1 cellular context compared by ENCODE assay signal in the genomic region with DNA sequence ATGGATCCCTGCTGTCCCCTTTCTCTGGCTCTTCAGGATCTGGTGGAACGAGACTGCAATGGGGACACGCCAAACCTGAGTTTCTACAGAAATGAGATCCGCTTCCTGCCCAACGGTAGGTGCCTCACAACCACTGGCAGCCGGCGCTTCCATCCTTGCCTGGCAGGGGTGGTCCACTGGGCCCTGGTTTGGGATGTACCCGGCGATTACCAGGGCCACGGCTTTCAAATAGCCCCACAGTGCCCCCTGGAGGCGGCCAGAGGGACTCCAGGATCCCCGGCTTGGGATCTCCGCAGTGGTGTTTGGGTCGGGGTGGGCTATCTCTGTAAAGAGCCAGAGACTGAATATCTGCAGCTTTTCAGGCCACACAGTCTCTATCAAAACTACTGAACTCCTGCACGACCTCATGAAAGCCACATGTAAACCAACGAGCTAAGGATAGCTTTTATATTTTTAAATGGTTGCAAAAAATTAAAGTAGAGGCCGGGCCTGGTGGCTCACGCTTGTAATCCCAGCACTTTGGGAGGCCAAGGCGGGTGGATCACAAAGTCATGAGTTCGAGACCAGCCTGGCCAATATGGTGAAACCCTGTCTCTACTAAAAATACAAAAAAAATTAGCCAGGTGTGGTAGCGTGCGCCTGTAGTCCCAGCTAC.
TF ChIP-seq lines count a peak whose summit lies in the region.

No MANE protein-coding gene starts in this region.

TF ChIP-seq in K562, 482 proteins besides CTCF, POLR2A, EP300 and RAD21 (continued from another document and continues in another):
- TF ChIP-seq, protein P1, sequence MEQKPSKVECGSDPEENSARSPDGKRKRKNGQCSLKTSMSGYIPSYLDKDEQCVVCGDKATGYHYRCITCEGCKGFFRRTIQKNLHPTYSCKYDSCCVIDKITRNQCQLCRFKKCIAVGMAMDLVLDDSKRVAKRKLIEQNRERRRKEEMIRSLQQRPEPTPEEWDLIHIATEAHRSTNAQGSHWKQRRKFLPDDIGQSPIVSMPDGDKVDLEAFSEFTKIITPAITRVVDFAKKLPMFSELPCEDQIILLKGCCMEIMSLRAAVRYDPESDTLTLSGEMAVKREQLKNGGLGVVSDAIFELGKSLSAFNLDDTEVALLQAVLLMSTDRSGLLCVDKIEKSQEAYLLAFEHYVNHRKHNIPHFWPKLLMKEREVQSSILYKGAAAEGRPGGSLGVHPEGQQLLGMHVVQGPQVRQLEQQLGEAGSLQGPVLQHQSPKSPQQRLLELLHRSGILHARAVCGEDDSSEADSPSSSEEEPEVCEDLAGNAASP (IDR thresholded peaks at IDR 0.05), result no peak
- TF ChIP-seq MAZ (CRISPR knock-in tag; conservative IDR thresholded peaks at IDR 0.05 in 1 of 2, IDR thresholded peaks at IDR 0.05 in 1 of 2) (0 out of 4 replicates have a peak, but pooled peaks of 1 of the 2 experiments have one; percentile 39), ZNF76 (CRISPR knock-in tag; IDR thresholded peaks at IDR 0.05; ENCODE audit: borderline replicate concordance) (no peak), ZNF551 (CRISPR knock-in tag; IDR thresholded peaks at IDR 0.05) (no peak), SMAD3 (CRISPR knock-in tag; conservative IDR thresholded peaks at IDR 0.05) (no peak), SAFB (IDR thresholded peaks at IDR 0.05; ENCODE audit: borderline replicate concordance, low read depth, low read length) (no peak), XRCC5 (IDR thresholded peaks at IDR 0.05; ENCODE audit: low read depth, low read length) (peak; percentile 67; the same call in 1 of the 2 replicates), SMC3 (conservative IDR thresholded peaks at IDR 0.05; ENCODE audit: insufficient read depth, low read depth, low read length) (peak; percentile 74), GABPB2 (CRISPR knock-in tag; conservative IDR thresholded peaks at IDR 0.05) (no peak), SIN3B (IDR thresholded peaks at IDR 0.05; ENCODE audit: low read depth) (no peak), EHMT2 (IDR thresholded peaks at IDR 0.05) (no peak), CTBP1 (IDR thresholded peaks at IDR 0.05; ENCODE audit: borderline replicate concordance) (no peak), JUN (IDR thresholded peaks at IDR 0.05; ENCODE audit: borderline replicate concordance, low read depth, low read length) (no peak), JUN (CRISPR knock-in tag; IDR thresholded peaks at IDR 0.05; ENCODE audit: borderline replicate concordance) (no peak), DMBX1 (CRISPR knock-in tag; IDR thresholded peaks at IDR 0.05; ENCODE audit: borderline replicate concordance) (no peak), CBX3 (IDR thresholded peaks at IDR 0.05; ENCODE audit: borderline replicate concordance in 1 of 2, low read length in 2 of 2) (no peak), HLTF (IDR thresholded peaks at IDR 0.05) (no peak), ARID2 (IDR thresholded peaks at IDR 0.05) (peak; percentile 70), KLF16 (IDR thresholded peaks at IDR 0.05) (0 out of 2 replicates have a peak, but pooled peaks have one; percentile 13), RFX5 (IDR thresholded peaks at IDR 0.05; ENCODE audit: low read depth, low read length) (no peak), ZFP30 (CRISPR knock-in tag; IDR thresholded peaks at IDR 0.05; ENCODE audit: borderline replicate concordance) (no peak), TEAD2 (tag; IDR thresholded peaks at IDR 0.05) (no peak), TAF15 (IDR thresholded peaks at IDR 0.05; ENCODE audit: low read depth, low read length) (no peak), STAG1 (CRISPR knock-in tag; IDR thresholded peaks at IDR 0.05; ENCODE audit: borderline replicate concordance) (peak; percentile 51; the same call in 1 of the 2 replicates), KAT2B (IDR thresholded peaks at IDR 0.05; ENCODE audit: low read depth, low read length) (no peak)
- TF ChIP-seq, protein P2, sequence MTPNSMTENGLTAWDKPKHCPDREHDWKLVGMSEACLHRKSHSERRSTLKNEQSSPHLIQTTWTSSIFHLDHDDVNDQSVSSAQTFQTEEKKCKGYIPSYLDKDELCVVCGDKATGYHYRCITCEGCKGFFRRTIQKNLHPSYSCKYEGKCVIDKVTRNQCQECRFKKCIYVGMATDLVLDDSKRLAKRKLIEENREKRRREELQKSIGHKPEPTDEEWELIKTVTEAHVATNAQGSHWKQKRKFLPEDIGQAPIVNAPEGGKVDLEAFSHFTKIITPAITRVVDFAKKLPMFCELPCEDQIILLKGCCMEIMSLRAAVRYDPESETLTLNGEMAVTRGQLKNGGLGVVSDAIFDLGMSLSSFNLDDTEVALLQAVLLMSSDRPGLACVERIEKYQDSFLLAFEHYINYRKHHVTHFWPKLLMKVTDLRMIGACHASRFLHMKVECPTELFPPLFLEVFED (CRISPR knock-in tag; conservative IDR thresholded peaks at IDR 0.05), result no peak
- TF ChIP-seq, protein P3, sequence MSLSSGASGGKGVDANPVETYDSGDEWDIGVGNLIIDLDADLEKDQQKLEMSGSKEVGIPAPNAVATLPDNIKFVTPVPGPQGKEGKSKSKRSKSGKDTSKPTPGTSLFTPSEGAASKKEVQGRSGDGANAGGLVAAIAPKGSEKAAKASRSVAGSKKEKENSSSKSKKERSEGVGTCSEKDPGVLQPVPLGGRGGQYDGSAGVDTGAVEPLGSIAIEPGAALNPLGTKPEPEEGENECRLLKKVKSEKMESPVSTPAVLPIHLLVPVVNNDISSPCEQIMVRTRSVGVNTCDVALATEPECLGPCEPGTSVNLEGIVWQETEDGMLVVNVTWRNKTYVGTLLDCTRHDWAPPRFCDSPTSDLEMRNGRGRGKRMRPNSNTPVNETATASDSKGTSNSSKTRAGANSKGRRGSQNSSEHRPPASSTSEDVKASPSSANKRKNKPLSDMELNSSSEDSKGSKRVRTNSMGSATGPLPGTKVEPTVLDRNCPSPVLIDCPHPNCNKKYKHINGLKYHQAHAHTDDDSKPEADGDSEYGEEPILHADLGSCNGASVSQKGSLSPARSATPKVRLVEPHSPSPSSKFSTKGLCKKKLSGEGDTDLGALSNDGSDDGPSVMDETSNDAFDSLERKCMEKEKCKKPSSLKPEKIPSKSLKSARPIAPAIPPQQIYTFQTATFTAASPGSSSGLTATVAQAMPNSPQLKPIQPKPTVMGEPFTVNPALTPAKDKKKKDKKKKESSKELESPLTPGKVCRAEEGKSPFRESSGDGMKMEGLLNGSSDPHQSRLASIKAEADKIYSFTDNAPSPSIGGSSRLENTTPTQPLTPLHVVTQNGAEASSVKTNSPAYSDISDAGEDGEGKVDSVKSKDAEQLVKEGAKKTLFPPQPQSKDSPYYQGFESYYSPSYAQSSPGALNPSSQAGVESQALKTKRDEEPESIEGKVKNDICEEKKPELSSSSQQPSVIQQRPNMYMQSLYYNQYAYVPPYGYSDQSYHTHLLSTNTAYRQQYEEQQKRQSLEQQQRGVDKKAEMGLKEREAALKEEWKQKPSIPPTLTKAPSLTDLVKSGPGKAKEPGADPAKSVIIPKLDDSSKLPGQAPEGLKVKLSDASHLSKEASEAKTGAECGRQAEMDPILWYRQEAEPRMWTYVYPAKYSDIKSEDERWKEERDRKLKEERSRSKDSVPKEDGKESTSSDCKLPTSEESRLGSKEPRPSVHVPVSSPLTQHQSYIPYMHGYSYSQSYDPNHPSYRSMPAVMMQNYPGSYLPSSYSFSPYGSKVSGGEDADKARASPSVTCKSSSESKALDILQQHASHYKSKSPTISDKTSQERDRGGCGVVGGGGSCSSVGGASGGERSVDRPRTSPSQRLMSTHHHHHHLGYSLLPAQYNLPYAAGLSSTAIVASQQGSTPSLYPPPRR (CRISPR knock-in tag; IDR thresholded peaks at IDR 0.05; ENCODE audit: borderline replicate concordance), result no peak
- TF ChIP-seq, protein P4, sequence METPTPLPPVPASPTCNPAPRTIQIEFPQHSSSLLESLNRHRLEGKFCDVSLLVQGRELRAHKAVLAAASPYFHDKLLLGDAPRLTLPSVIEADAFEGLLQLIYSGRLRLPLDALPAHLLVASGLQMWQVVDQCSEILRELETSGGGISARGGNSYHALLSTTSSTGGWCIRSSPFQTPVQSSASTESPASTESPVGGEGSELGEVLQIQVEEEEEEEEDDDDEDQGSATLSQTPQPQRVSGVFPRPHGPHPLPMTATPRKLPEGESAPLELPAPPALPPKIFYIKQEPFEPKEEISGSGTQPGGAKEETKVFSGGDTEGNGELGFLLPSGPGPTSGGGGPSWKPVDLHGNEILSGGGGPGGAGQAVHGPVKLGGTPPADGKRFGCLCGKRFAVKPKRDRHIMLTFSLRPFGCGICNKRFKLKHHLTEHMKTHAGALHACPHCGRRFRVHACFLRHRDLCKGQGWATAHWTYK (CRISPR knock-in tag; IDR thresholded peaks at IDR 0.05), result no peak
- TF ChIP-seq, protein P5, sequence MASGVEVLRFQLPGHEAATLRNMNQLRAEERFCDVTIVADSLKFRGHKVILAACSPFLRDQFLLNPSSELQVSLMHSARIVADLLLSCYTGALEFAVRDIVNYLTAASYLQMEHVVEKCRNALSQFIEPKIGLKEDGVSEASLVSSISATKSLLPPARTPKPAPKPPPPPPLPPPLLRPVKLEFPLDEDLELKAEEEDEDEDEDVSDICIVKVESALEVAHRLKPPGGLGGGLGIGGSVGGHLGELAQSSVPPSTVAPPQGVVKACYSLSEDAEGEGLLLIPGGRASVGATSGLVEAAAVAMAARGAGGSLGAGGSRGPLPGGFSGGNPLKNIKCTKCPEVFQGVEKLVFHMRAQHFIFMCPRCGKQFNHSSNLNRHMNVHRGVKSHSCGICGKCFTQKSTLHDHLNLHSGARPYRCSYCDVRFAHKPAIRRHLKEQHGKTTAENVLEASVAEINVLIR (CRISPR knock-in tag; IDR thresholded peaks at IDR 0.05), result no peak
- TF ChIP-seq, protein P6, sequence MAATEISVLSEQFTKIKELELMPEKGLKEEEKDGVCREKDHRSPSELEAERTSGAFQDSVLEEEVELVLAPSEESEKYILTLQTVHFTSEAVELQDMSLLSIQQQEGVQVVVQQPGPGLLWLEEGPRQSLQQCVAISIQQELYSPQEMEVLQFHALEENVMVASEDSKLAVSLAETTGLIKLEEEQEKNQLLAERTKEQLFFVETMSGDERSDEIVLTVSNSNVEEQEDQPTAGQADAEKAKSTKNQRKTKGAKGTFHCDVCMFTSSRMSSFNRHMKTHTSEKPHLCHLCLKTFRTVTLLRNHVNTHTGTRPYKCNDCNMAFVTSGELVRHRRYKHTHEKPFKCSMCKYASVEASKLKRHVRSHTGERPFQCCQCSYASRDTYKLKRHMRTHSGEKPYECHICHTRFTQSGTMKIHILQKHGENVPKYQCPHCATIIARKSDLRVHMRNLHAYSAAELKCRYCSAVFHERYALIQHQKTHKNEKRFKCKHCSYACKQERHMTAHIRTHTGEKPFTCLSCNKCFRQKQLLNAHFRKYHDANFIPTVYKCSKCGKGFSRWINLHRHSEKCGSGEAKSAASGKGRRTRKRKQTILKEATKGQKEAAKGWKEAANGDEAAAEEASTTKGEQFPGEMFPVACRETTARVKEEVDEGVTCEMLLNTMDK (IDR thresholded peaks at IDR 0.05; ENCODE audit: borderline replicate concordance, insufficient read depth, low read depth, low read length, poor library complexity, severe bottlenecking), result peak; percentile 73
- TF ChIP-seq, protein P7, sequence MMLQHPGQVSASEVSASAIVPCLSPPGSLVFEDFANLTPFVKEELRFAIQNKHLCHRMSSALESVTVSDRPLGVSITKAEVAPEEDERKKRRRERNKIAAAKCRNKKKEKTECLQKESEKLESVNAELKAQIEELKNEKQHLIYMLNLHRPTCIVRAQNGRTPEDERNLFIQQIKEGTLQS (IDR thresholded peaks at IDR 0.05), result no peak
- TF ChIP-seq, protein P7 (CRISPR knock-in tag; conservative IDR thresholded peaks at IDR 0.05), result no peak
- TF ChIP-seq, protein P8, sequence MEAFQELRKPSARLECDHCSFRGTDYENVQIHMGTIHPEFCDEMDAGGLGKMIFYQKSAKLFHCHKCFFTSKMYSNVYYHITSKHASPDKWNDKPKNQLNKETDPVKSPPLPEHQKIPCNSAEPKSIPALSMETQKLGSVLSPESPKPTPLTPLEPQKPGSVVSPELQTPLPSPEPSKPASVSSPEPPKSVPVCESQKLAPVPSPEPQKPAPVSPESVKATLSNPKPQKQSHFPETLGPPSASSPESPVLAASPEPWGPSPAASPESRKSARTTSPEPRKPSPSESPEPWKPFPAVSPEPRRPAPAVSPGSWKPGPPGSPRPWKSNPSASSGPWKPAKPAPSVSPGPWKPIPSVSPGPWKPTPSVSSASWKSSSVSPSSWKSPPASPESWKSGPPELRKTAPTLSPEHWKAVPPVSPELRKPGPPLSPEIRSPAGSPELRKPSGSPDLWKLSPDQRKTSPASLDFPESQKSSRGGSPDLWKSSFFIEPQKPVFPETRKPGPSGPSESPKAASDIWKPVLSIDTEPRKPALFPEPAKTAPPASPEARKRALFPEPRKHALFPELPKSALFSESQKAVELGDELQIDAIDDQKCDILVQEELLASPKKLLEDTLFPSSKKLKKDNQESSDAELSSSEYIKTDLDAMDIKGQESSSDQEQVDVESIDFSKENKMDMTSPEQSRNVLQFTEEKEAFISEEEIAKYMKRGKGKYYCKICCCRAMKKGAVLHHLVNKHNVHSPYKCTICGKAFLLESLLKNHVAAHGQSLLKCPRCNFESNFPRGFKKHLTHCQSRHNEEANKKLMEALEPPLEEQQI (IDR thresholded peaks at IDR 0.05), result no peak
- TF ChIP-seq, protein P9, sequence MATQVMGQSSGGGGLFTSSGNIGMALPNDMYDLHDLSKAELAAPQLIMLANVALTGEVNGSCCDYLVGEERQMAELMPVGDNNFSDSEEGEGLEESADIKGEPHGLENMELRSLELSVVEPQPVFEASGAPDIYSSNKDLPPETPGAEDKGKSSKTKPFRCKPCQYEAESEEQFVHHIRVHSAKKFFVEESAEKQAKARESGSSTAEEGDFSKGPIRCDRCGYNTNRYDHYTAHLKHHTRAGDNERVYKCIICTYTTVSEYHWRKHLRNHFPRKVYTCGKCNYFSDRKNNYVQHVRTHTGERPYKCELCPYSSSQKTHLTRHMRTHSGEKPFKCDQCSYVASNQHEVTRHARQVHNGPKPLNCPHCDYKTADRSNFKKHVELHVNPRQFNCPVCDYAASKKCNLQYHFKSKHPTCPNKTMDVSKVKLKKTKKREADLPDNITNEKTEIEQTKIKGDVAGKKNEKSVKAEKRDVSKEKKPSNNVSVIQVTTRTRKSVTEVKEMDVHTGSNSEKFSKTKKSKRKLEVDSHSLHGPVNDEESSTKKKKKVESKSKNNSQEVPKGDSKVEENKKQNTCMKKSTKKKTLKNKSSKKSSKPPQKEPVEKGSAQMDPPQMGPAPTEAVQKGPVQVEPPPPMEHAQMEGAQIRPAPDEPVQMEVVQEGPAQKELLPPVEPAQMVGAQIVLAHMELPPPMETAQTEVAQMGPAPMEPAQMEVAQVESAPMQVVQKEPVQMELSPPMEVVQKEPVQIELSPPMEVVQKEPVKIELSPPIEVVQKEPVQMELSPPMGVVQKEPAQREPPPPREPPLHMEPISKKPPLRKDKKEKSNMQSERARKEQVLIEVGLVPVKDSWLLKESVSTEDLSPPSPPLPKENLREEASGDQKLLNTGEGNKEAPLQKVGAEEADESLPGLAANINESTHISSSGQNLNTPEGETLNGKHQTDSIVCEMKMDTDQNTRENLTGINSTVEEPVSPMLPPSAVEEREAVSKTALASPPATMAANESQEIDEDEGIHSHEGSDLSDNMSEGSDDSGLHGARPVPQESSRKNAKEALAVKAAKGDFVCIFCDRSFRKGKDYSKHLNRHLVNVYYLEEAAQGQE (CRISPR knock-in tag; IDR thresholded peaks at IDR 0.05; ENCODE audit: low read depth), result no peak
